In genomic region chr16:88487920-88488842, GRCh38 we compare ENCODE assay signal across 1 cellular context.
A peak's percentile ranks its signal among the peaks of the same experiment; 100 is the strongest.
TF ChIP-seq lines count a peak whose summit lies in the region.

No MANE protein-coding gene starts in this region.

TF ChIP-seq in HepG2, 621 proteins besides CTCF, POLR2A, EP300 and RAD21 (continued from another document and continues in another):
- TF ChIP-seq ZNF326 (CRISPR knock-in tag; IDR thresholded peaks at IDR 0.05; ENCODE audit: borderline replicate concordance) (peak; percentile 98), TBP (CRISPR knock-in tag; IDR thresholded peaks at IDR 0.05) (no peak), E2F1 (CRISPR knock-in tag; IDR thresholded peaks at IDR 0.05) (peak; percentile 99), DMTF1 (CRISPR knock-in tag; IDR thresholded peaks at IDR 0.05) (peak; percentile 100), ATRX (CRISPR knock-in tag; IDR thresholded peaks at IDR 0.05; ENCODE audit: borderline replicate concordance) (peak; percentile 97; the same call in 1 of the 2 replicates), RFXANK (CRISPR knock-in tag; IDR thresholded peaks at IDR 0.05) (peak; percentile 95; the same call in 1 of the 2 replicates), ZBTB8A (CRISPR knock-in tag; IDR thresholded peaks at IDR 0.05; ENCODE audit: borderline replicate concordance, low read depth) (peak; percentile 100), NFKBIZ (CRISPR knock-in tag; IDR thresholded peaks at IDR 0.05) (peak; percentile 100), ZNF3 (CRISPR knock-in tag; IDR thresholded peaks at IDR 0.05) (peak; percentile 97), MEIS2 (CRISPR knock-in tag; IDR thresholded peaks at IDR 0.05) (peak; percentile 100), EEA1 (CRISPR knock-in tag; IDR thresholded peaks at IDR 0.05; ENCODE audit: borderline replicate concordance) (peak; percentile 100), ZNF512B (CRISPR knock-in tag; IDR thresholded peaks at IDR 0.05; ENCODE audit: borderline replicate concordance) (peak; percentile 95), CBX5 (CRISPR knock-in tag; IDR thresholded peaks at IDR 0.05; ENCODE audit: borderline replicate concordance) (peak; percentile 100), REXO4 (CRISPR knock-in tag; IDR thresholded peaks at IDR 0.05; ENCODE audit: borderline replicate concordance) (peak; percentile 100), ZNF557 (CRISPR knock-in tag; IDR thresholded peaks at IDR 0.05) (peak; percentile 100), CREM (IDR thresholded peaks at IDR 0.05) (peak; percentile 97), CREM (CRISPR knock-in tag; IDR thresholded peaks at IDR 0.05) (no peak), XRCC5 (optimal IDR thresholded peaks at IDR 0.05; ENCODE audit: low read length) (peak; percentile 77), ZNF17 (CRISPR knock-in tag; IDR thresholded peaks at IDR 0.05) (peak; percentile 100), EHMT2 (IDR thresholded peaks at IDR 0.05; ENCODE audit: borderline replicate concordance, low read depth, low read length) (no peak), CSRNP2 (CRISPR knock-in tag; conservative IDR thresholded peaks at IDR 0.05; ENCODE audit: low read depth) (peak; percentile 100), ZFP37 (CRISPR knock-in tag; IDR thresholded peaks at IDR 0.05; ENCODE audit: borderline replicate concordance) (peak; percentile 100), NR2F1 (CRISPR knock-in tag; IDR thresholded peaks at IDR 0.05) (peak; percentile 81 to 84), TARDBP (CRISPR knock-in tag; IDR thresholded peaks at IDR 0.05) (peak; percentile 100), ZNF225 (CRISPR knock-in tag; IDR thresholded peaks at IDR 0.05) (peak; percentile 100), ZNF468 (CRISPR knock-in tag; IDR thresholded peaks at IDR 0.05) (peak; percentile 100), LRRFIP1 (CRISPR knock-in tag; conservative IDR thresholded peaks at IDR 0.05) (peak; percentile 98), IRX3 (CRISPR knock-in tag; IDR thresholded peaks at IDR 0.05; ENCODE audit: borderline replicate concordance, low read depth) (peak; percentile 100), ZNF451 (CRISPR knock-in tag; IDR thresholded peaks at IDR 0.05) (peak; percentile 100), YEATS2 (CRISPR knock-in tag; IDR thresholded peaks at IDR 0.05; ENCODE audit: borderline replicate concordance) (peak; percentile 98), ZNF383 (CRISPR knock-in tag; IDR thresholded peaks at IDR 0.05; ENCODE audit: borderline replicate concordance) (peak; percentile 98), ZNF432 (CRISPR knock-in tag; IDR thresholded peaks at IDR 0.05; ENCODE audit: borderline replicate concordance) (peak; percentile 98), NCOA5 (CRISPR knock-in tag; IDR thresholded peaks at IDR 0.05) (peak; percentile 81; the same call in 1 of the 2 replicates), ZNF772 (CRISPR knock-in tag; IDR thresholded peaks at IDR 0.05) (peak; percentile 100), SMARCE1 (IDR thresholded peaks at IDR 0.05; ENCODE audit: borderline replicate concordance) (no peak), SNAI1 (CRISPR knock-in tag; IDR thresholded peaks at IDR 0.05; ENCODE audit: borderline replicate concordance) (peak; percentile 100), CHD2 (IDR thresholded peaks at IDR 0.05; ENCODE audit: low read depth, low read length) (peak; percentile 81), KDM3A (CRISPR knock-in tag; IDR thresholded peaks at IDR 0.05; ENCODE audit: low read depth) (peak; percentile 100)
- TF ChIP-seq, protein P1, sequence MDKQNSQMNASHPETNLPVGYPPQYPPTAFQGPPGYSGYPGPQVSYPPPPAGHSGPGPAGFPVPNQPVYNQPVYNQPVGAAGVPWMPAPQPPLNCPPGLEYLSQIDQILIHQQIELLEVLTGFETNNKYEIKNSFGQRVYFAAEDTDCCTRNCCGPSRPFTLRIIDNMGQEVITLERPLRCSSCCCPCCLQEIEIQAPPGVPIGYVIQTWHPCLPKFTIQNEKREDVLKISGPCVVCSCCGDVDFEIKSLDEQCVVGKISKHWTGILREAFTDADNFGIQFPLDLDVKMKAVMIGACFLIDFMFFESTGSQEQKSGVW (CRISPR knock-in tag; IDR thresholded peaks at IDR 0.05; ENCODE audit: borderline replicate concordance), result peak; percentile 99
- TF ChIP-seq, protein P2, sequence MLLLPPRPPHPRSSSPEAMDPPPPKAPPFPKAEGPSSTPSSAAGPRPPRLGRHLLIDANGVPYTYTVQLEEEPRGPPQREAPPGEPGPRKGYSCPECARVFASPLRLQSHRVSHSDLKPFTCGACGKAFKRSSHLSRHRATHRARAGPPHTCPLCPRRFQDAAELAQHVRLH (CRISPR knock-in tag; IDR thresholded peaks at IDR 0.05; ENCODE audit: borderline replicate concordance, low read depth), result peak; percentile 100
- TF ChIP-seq, protein P3, sequence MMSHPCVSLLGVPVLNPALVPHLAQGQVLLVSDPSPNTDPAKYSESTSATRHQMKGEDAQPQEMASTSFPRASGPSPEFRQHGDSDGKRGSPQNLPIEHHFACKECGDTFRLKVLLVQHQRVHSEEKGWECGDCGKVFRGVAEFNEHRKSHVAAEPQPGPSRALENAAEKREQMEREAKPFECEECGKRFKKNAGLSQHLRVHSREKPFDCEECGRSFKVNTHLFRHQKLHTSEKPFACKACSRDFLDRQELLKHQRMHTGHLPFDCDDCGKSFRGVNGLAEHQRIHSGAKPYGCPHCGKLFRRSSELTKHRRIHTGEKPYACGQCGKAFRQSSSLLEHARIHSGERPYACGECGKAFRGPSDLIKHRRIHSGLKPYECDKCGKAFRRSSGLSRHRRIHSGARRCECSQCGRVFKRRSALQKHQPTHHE (CRISPR knock-in tag; IDR thresholded peaks at IDR 0.05; ENCODE audit: borderline replicate concordance), result peak; percentile 100
- TF ChIP-seq, protein P4, sequence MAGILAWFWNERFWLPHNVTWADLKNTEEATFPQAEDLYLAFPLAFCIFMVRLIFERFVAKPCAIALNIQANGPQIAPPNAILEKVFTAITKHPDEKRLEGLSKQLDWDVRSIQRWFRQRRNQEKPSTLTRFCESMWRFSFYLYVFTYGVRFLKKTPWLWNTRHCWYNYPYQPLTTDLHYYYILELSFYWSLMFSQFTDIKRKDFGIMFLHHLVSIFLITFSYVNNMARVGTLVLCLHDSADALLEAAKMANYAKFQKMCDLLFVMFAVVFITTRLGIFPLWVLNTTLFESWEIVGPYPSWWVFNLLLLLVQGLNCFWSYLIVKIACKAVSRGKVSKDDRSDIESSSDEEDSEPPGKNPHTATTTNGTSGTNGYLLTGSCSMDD (CRISPR knock-in tag; IDR thresholded peaks at IDR 0.05), result peak; percentile 100
- TF ChIP-seq, protein P5, sequence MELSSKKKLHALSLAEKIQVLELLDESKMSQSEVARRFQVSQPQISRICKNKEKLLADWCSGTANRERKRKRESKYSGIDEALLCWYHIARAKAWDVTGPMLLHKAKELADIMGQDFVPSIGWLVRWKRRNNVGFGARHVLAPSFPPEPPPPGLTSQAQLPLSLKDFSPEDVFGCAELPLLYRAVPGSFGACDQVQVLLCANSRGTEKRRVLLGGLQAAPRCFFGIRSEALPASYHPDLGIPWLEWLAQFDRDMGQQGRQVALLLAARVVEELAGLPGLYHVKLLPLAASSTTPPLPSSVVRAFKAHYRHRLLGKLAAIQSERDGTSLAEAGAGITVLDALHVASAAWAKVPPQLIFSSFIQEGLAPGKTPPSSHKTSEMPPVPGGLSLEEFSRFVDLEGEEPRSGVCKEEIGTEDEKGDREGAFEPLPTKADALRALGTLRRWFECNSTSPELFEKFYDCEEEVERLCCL (CRISPR knock-in tag; IDR thresholded peaks at IDR 0.05; ENCODE audit: borderline replicate concordance), result peak; percentile 100
- TF ChIP-seq, protein P6, sequence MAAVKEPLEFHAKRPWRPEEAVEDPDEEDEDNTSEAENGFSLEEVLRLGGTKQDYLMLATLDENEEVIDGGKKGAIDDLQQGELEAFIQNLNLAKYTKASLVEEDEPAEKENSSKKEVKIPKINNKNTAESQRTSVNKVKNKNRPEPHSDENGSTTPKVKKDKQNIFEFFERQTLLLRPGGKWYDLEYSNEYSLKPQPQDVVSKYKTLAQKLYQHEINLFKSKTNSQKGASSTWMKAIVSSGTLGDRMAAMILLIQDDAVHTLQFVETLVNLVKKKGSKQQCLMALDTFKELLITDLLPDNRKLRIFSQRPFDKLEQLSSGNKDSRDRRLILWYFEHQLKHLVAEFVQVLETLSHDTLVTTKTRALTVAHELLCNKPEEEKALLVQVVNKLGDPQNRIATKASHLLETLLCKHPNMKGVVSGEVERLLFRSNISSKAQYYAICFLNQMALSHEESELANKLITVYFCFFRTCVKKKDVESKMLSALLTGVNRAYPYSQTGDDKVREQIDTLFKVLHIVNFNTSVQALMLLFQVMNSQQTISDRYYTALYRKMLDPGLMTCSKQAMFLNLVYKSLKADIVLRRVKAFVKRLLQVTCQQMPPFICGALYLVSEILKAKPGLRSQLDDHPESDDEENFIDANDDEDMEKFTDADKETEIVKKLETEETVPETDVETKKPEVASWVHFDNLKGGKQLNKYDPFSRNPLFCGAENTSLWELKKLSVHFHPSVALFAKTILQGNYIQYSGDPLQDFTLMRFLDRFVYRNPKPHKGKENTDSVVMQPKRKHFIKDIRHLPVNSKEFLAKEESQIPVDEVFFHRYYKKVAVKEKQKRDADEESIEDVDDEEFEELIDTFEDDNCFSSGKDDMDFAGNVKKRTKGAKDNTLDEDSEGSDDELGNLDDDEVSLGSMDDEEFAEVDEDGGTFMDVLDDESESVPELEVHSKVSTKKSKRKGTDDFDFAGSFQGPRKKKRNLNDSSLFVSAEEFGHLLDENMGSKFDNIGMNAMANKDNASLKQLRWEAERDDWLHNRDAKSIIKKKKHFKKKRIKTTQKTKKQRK (IDR thresholded peaks at IDR 0.05; ENCODE audit: low read length), result no peak
